ENCODE assay signal across 1 cellular context in genomic region chr15:31078461-31078860, GRCh38.
TF ChIP-seq lines count a peak whose summit lies in the region.

No MANE protein-coding gene starts in this region.

TF ChIP-seq in H1, 55 proteins besides CTCF, POLR2A, EP300 and RAD21 (continued from another document):
- no peak for TF ChIP-seq SAP30 (IDR thresholded peaks at IDR 0.05; ENCODE audit: insufficient read depth, insufficient replicate concordance, low read length)
- TF ChIP-seq RXRA (IDR thresholded peaks at IDR 0.05; ENCODE audit: insufficient read depth, low read depth, low read length): no peak
- no peak for TF ChIP-seq YY1 (IDR thresholded peaks at IDR 0.05; ENCODE audit: low read depth, low read length)
- no peak for TF ChIP-seq SIN3A (conservative IDR thresholded peaks at IDR 0.05 in 1 of 2, IDR thresholded peaks at IDR 0.05 in 1 of 2; ENCODE audit: low read depth in 1 of 2, low read length in 2 of 2)
- no peak for TF ChIP-seq GTF2F1 (IDR thresholded peaks at IDR 0.05; ENCODE audit: borderline replicate concordance, low read depth, low read length)
- no peak for TF ChIP-seq EGR1 (IDR thresholded peaks at IDR 0.05; ENCODE audit: borderline replicate concordance, low read depth, low read length)
- TF ChIP-seq TBP (IDR thresholded peaks at IDR 0.05; ENCODE audit: low read depth, low read length): no peak
- TF ChIP-seq TAF1 (IDR thresholded peaks at IDR 0.05; ENCODE audit: low read depth, low read length): no peak
- no peak for TF ChIP-seq SP2 (IDR thresholded peaks at IDR 0.05; ENCODE audit: low read length)
- TF ChIP-seq KDM1A (IDR thresholded peaks at IDR 0.05; ENCODE audit: borderline replicate concordance, low read length): no peak
- no peak for TF ChIP-seq CEBPB (IDR thresholded peaks at IDR 0.05; ENCODE audit: low read depth, low read length)
